17 cellular contexts compared by ENCODE assay signal in genomic region chr5:2111569-2112105, GRCh38.
A peak's percentile ranks its signal among the peaks of the same experiment; 100 is the strongest.
DNase-seq lines count a peak whose midpoint lies in the region; ATAC-seq and TF ChIP-seq lines count a peak whose summit lies in the region.
"Had no signal": no experiment of that assay in that cellular context is flagged by ENCODE, and none has a peak within 500 bp of the region (broad histone marks: within the 10 kb centered on the region; RNA-seq: fewer than 3 reads in every experiment).

No MANE protein-coding gene starts in this region.

- H3K27me3 Mint-ChIP-seq in progenitor cell of endocrine pancreas: peaks cover 27% of the 10 kb centered on the region

- no peak for TF ChIP-seq CTCF in progenitor cell of endocrine pancreas (IDR thresholded peaks at IDR 0.05; ENCODE audit: unreplicated experiment)

- no peaks in the 10 kb centered on the region for H3K36me3 Mint-ChIP-seq in progenitor cell of endocrine pancreas (ENCODE audit: insufficient read depth)
- H3K36me3 Mint-ChIP-seq: CD14-positive monocyte; CD8-positive, alpha-beta memory T cell had no signal

- peaks cover 6% of the 10 kb centered on the region for H3K9me3 Mint-ChIP-seq in progenitor cell of endocrine pancreas (ENCODE audit: low read depth)

- peaks cover 31% of the 10 kb centered on the region for H3K4me1 Mint-ChIP-seq in progenitor cell of endocrine pancreas (ENCODE audit: low read depth)
- H3K4me1 Mint-ChIP-seq: CD14-positive monocyte; CD8-positive, alpha-beta memory T cell had no signal

- no peak for TF ChIP-seq POLR2A in GM18505 (IDR thresholded peaks at IDR 0.05; ENCODE audit: borderline replicate concordance, extremely low read depth, insufficient read depth, insufficient read length)

- no peak overlapping the region for H3K4me3 Mint-ChIP-seq in progenitor cell of endocrine pancreas (ENCODE audit: low read depth)
- H3K4me3 Mint-ChIP-seq: CD14-positive monocyte; CD8-positive, alpha-beta memory T cell had no signal

- peak overlapping the region; percentile 86 for H3K27ac Mint-ChIP-seq in progenitor cell of endocrine pancreas
- H3K27ac Mint-ChIP-seq: CD14-positive monocyte; CD8-positive, alpha-beta memory T cell had no signal

- peak; percentile 46 for DNase-seq in NCI-H2029 (lab: John Stamatoyannopoulos, UW)
- no peak for DNase-seq in NCI-H2029 treated with DMSO at 0.1 percent for 48 hours (lab: John Stamatoyannopoulos, UW)
- DNase-seq in NCI-H748 (lab: John Stamatoyannopoulos, UW; ENCODE audit: unreplicated experiment): peak; percentile 93
- no peak for DNase-seq in progenitor cell of endocrine pancreas (ENCODE audit: low spot score, unreplicated experiment)
- DNase-seq in NCI-H146 treated with DMSO at 0.1 percent for 48 hours (lab: John Stamatoyannopoulos, UW; ENCODE audit: unreplicated experiment): no peak
- DNase-seq: BE2C; CD8-positive, alpha-beta memory T cell; NCI-H1048; NCI-H1694 treated with DMSO at 0.1 percent for 48 hours; NCI-H226; NCI-H510A; SIG-M5; SW 1271 had no signal

- ATAC-seq in esophagus mucosa (peak; percentile 29), GM18505 (IDR thresholded peaks at IDR 0.05; ENCODE audit: unreplicated experiment) (no peak), HG02840 (IDR thresholded peaks at IDR 0.05; ENCODE audit: low FRiP score, unreplicated experiment) (no peak)

Comparison
In these comparisons a context has a peak if more than half of its experiments do, and no peak if none do; other contexts are left out.
1. DNase-seq: peak in NCI-H2029 (single experiment) and NCI-H748 (single experiment); none in NCI-H2029 treated with DMSO at 0.1 percent for 48 hours (single experiment), progenitor cell of endocrine pancreas (single experiment) and NCI-H146 treated with DMSO at 0.1 percent for 48 hours (single experiment).